In the genomic region with DNA sequence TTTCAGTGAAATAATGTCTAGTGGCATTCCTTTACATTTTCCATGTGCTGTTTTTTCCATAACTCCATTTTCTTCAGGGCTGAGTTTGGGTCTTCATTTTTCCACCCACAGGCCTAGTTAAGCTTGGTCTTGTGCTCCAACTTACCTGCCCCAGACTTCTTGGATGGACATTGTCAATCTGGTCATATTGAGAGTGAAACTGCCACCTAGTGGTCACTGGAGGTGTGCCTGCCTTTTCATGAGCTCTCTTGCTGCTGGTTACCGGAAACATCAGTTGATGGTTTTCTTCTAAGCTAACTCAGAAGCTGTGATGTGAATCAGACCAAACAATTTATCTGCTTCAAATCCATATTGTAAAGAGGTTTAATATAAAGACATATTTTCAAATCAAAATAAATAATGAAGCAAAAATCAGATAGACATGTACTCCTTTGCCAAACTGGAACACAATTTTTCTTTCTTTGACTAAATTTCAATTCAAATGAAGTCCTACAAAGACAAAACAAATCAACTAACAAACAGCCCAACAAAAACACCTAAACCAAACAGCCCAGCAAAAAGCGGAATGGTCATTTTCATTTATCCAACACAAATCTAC, we compare ENCODE assay signal across 9 cellular contexts.
DNase-seq lines count a peak whose midpoint lies in the region; ATAC-seq and TF ChIP-seq lines count a peak whose summit lies in the region.
"Had no signal": no experiment of that assay in that cellular context is flagged by ENCODE, and none has a peak within 500 bp of the region (broad histone marks: within the 10 kb centered on the region; RNA-seq: fewer than 3 reads in every experiment).

No MANE protein-coding gene starts in this region.

- no peaks in the 10 kb centered on the region for H3K27me3 ChIP-seq in right lobe of liver

- H3K27me3 Mint-ChIP-seq in activated B cell treated with CpG ODN at 0.5 μM for 24 hours, result no peaks in the 10 kb centered on the region

- no peaks in the 10 kb centered on the region for H3K9me3 ChIP-seq in right lobe of liver

- no peak overlapping the region for H3K27ac ChIP-seq in right lobe of liver

- H3K4me3 ChIP-seq in right lobe of liver, result no peak overlapping the region
- H3K4me3 ChIP-seq: skin epidermis had no signal

- DNase-seq in NCI-H510A treated with DMSO at 0.1 percent for 48 hours (lab: John Stamatoyannopoulos, UW), result peak; percentile 33
- DNase-seq in NCI-H510A (lab: John Stamatoyannopoulos, UW), result no peak
- DNase-seq in NCI-H2171 (lab: John Stamatoyannopoulos, UW), result peak; percentile 34
- no peak for DNase-seq in activated B cell treated with CpG ODN at 0.5 μM for 24 hours
- DNase-seq in cerebellum (ENCODE audit: low spot score), result peak; percentile 58
- DNase-seq in right lobe of liver, result peak in 2 of 3 donors; percentile 31 to 58
- DNase-seq in stimulated activated CD8-positive, alpha-beta memory T cell treated with anti-CD3 and anti-CD28 coated beads, Interleukin-2, amount 100 ng/mL, for 1 hour (ENCODE audit: low read depth in 2 of 2), result peak; percentile 30 to 42

- H3K4me3 Mint-ChIP-seq in activated B cell treated with CpG ODN at 0.5 μM for 24 hours, result no peak overlapping the region

- TF ChIP-seq CTCF in activated B cell treated with CpG ODN at 0.5 μM for 24 hours (IDR thresholded peaks at IDR 0.05) (no peak), right lobe of liver (IDR thresholded peaks at IDR 0.05) (peak; percentile 65 to 88 (median 84))

- POLR2A ChIA-PET in activated B cell treated with CpG ODN at 0.5 μM for 24 hours (lab: Charles Lee), result interaction anchor here (0.9 kb wide), 1 partner anchor 260 kb away, joined by 6 read pairs; no protein-coding TSS in a partner anchor

- H3K27ac Mint-ChIP-seq in activated B cell treated with CpG ODN at 0.5 μM for 24 hours, result no peak overlapping the region

- H3K36me3 Mint-ChIP-seq in activated B cell treated with CpG ODN at 0.5 μM for 24 hours (ENCODE audit: low read depth), result no peaks in the 10 kb centered on the region

- H3K4me1 ChIP-seq in right lobe of liver, result peaks cover 0 to 16% (median 5%) of the 10 kb centered on the region in 4 donors

- H3K36me3 ChIP-seq in right lobe of liver, result no peaks in the 10 kb centered on the region

- TF ChIP-seq POLR2A in right lobe of liver (IDR thresholded peaks at IDR 0.05), result no peak

- WGBS in right lobe of liver (ENCODE audit: insufficient coverage, low coverage, low lambda C conversion rate, missing lambda C conversion rate), result 40% methylated on average over 2 of the region's 2 CpGs

- ATAC-seq in HG02678 (IDR thresholded peaks at IDR 0.05; ENCODE audit: unreplicated experiment) (peak; percentile 66), activated B cell treated with CpG ODN at 0.5 μM for 24 hours (ENCODE audit: low read depth) (peak; percentile 88), right lobe of liver (peak; percentile 75 to 79 (median 76))

- no peaks in the 10 kb centered on the region for H3K4me1 Mint-ChIP-seq in activated B cell treated with CpG ODN at 0.5 μM for 24 hours

- no peaks in the 10 kb centered on the region for H3K9me3 Mint-ChIP-seq in activated B cell treated with CpG ODN at 0.5 μM for 24 hours

- intact Hi-C loops in activated B cell treated with CpG ODN at 0.5 μM for 24 hours (cut with micrococcal nuclease) (loop anchor here (1.0 to 10.0 kb wide), 5 partner anchors 16 to 1175 kb away; no protein-coding TSS in a partner anchor), right lobe of liver (cut with DNase I) (no loop called here)

- CTCF ChIA-PET in activated B cell treated with CpG ODN at 0.5 μM for 24 hours (lab: Charles Lee), result interaction anchor here (0.6 to 7.0 kb wide), 37 partner anchors 8 to 446 kb away, joined by 3 to 130 read pairs (median 4); a partner anchor contains a TSS

Comparison
In these comparisons a context has a peak if more than half of its experiments do, and no peak if none do; other contexts are left out.
1. DNase-seq: peak in NCI-H510A treated with DMSO at 0.1 percent for 48 hours (single experiment), NCI-H2171 (single experiment), cerebellum (single experiment), right lobe of liver (2 of 3) and stimulated activated CD8-positive, alpha-beta memory T cell treated with anti-CD3 and anti-CD28 coated beads, Interleukin-2, amount 100 ng/mL, for 1 hour (2 of 2); none in NCI-H510A (single experiment) and activated B cell treated with CpG ODN at 0.5 μM for 24 hours (single experiment).
2. Peak in every context shown above with its lines, with median percentiles within 50 percentile points of each other: ATAC-seq.